ENCODE assay signal across 6 cellular contexts in the genomic region with DNA sequence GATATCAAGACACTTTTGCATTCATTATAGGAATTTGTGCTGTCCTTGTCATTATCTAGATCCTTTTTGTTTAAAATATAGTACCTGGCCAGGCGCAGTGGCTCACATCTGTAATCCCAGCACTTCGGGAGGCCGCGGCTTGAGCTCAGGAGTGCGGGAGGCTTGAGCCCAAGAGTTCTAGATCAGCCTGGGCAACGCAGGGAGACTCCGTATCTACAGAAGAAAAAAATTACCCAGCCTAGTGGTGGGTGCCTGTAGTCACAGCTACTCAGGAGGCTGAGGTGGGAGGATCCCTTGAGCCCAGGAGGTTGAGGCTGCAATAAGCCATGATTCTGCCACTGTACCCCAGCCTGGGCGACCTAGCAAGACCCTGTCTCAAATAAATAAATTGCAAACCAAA. TPM values are rescaled to one million over a fixed set of nuclear protein-coding genes. Genes with fewer than 3 reads are reported as not detected.
A peak's percentile ranks its signal among the peaks of the same experiment; 100 is the strongest.
DNase-seq lines count a peak whose midpoint lies in the region; ATAC-seq, FAIRE-seq and TF ChIP-seq lines count a peak whose summit lies in the region.

No MANE protein-coding gene starts in this region.

- H3K4me3 ChIP-seq in fibroblast of pulmonary artery (replicated peaks; ENCODE audit: low read depth, low read length), result peak overlapping the region; percentile 91
- H3K4me3 ChIP-seq in stomach smooth muscle (ENCODE audit: low read length in 2 of 2), result peak overlapping the region; percentile 76 to 90

- peak; percentile 28 for DNase-seq in Calu3
- peak; percentile 37 for DNase-seq in RCC 7860 (ENCODE audit: low spot score)
- DNase-seq in fibroblast of pulmonary artery (ENCODE audit: low read depth), result peak; percentile 18

- no peak for FAIRE-seq in RCC 7860 (lab: Jason Lieb, UNC)

- no peaks in the 10 kb centered on the region for H3K4me1 Mint-ChIP-seq in Calu3 (ENCODE audit: low read depth, unreplicated experiment)

- CTCF ChIA-PET in Calu3 (lab: Charles Lee), result interaction anchor here (0.7 to 1.2 kb wide), 3 partner anchors 53 to 345 kb away, joined by 3 to 4 read pairs (median 3); a partner anchor contains a TSS

- peak overlapping the region; percentile 96 for H3K27ac Mint-ChIP-seq in Calu3 (ENCODE audit: unreplicated experiment)

- intact Hi-C loops in Calu3 (cut with micrococcal nuclease; ENCODE audit: unreplicated experiment), result no loop called here

- H3K9ac ChIP-seq in stomach smooth muscle (ENCODE audit: low read length in 2 of 2), result peak overlapping the region; percentile 64 to 66

- no TSS peak for BruUV-seq in Calu3 (replicated peaks; lab: Mats Ljungman, UMichigan)

- H3K9me3 ChIP-seq in stomach smooth muscle (ENCODE audit: control insufficient read depth in 2 of 2, low read length in 2 of 2), result no peaks in the 10 kb centered on the region

- H3K27me3 ChIP-seq in stomach smooth muscle (ENCODE audit: control insufficient read depth in 1 of 2, insufficient read depth in 2 of 2, low read length in 2 of 2), result no peaks in the 10 kb centered on the region

- H3K36me3 Mint-ChIP-seq in Calu3 (ENCODE audit: insufficient read depth, unreplicated experiment), result peaks cover 15% of the 10 kb centered on the region

- no peak for TF ChIP-seq CTCF in Calu3 (IDR thresholded peaks at IDR 0.05; ENCODE audit: unreplicated experiment)
- no peak for TF ChIP-seq CTCF in fibroblast of pulmonary artery (IDR thresholded peaks at IDR 0.05; ENCODE audit: low read length, missing control alignments)

- H3K27me3 Mint-ChIP-seq in Calu3 (ENCODE audit: unreplicated experiment), result no peaks in the 10 kb centered on the region

- peaks cover 6% of the 10 kb centered on the region for H3K4me1 ChIP-seq in stomach smooth muscle (ENCODE audit: control insufficient read depth, insufficient read depth, low read length)

- ATAC-seq in GM19351 (IDR thresholded peaks at IDR 0.05; ENCODE audit: unreplicated experiment) (no peak), HG03378 (IDR thresholded peaks at IDR 0.05; ENCODE audit: unreplicated experiment) (no peak)

- no peaks in the 10 kb centered on the region for H3K36me3 ChIP-seq in stomach smooth muscle (ENCODE audit: control insufficient read depth in 2 of 2, insufficient read depth in 2 of 2, low read length in 2 of 2)

- H3K4me3 Mint-ChIP-seq in Calu3 (ENCODE audit: low read depth, unreplicated experiment), result peak overlapping the region; percentile 99

- no peaks in the 10 kb centered on the region for H3K9me3 Mint-ChIP-seq in Calu3 (ENCODE audit: low read depth, unreplicated experiment)

- H3K27ac ChIP-seq in stomach smooth muscle (ENCODE audit: low read length), result peak overlapping the region; percentile 18

RNA-seq across cellular contexts. Expression of a gene that starts 0.6 kb away (rescaled TPM):
- total RNA-seq in Calu3 (2022), result 5.5 and 6.2 TPM in 2 replicates

RNA-seq across cellular contexts. Expression of a gene that starts 6.5 kb away (rescaled TPM):
- 12.6 and 13.0 TPM in 2 replicates for total RNA-seq in Calu3 (2022)

RNA-seq across cellular contexts. Expression of a gene that starts 44.4 kb away (rescaled TPM):
- 1.5 and 1.7 TPM in 2 replicates for total RNA-seq in Calu3 (2022)

RNA-seq across cellular contexts. Expression of a gene that starts 49.7 kb away (rescaled TPM):
- 7.8 and 7.9 TPM in 2 replicates for total RNA-seq in Calu3 (2022)

RNA-seq across cellular contexts. Expression of a gene that starts 53.1 kb away (rescaled TPM):
- total RNA-seq in Calu3 (2022), result 16.9 and 25.6 TPM in 2 replicates
